In the genomic region with DNA sequence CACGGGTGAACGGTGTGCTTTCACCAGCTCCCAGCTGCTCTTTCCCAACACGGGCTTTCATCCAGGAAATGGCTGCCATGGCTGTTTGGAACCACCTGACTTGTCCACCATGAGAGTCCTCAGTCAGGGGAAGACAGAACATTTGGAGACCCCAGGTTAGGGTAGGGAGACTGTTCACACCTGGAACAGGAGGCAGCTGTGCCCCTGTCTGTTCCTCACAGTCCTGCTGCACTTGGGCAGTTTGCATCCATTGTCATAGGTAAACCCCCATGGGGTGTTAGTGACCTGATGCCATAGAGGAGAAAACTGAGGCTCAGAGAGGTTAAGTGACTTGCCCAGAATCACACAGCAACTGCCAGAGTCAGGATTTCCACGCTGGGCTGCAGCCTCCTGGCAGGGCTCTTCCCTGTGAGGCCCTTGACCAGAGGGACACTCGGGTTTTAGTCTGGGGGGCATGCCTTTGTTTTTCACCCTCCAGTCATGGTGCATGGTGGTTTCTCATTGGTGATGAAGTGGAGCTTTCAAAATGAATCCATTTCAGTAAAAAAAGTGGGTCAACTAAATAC, we compare ENCODE assay signal across 17 cellular contexts.
"Had no signal": no experiment of that assay in that cellular context is flagged by ENCODE, and none has a peak within 500 bp of the region (broad histone marks: within the 10 kb centered on the region; RNA-seq: fewer than 3 reads in every experiment).

No MANE protein-coding gene starts in this region.

- FAIRE-seq: frontal cortex, keratinocyte, urothelium cell line had no signal

- H3K27ac ChIP-seq: psoas muscle, skin epidermis, spleen, thoracic aorta, tibial nerve, upper lobe of left lung had no signal

- H3K36me3 ChIP-seq: spleen, thoracic aorta, upper lobe of left lung had no signal

- H3K27me3 ChIP-seq: spleen, tibial nerve, upper lobe of left lung had no signal

- ATAC-seq: effector memory CD8-positive, alpha-beta T cell; mucosa of descending colon; psoas muscle; right cardiac atrium; stimulated activated memory B cell treated with anti-CD40 and anti-IgM and Interleukin-4, amounts not matched to agents 10 μg/mL and 1 μg/mL and 100 μg/mL, for 72 hours had no signal

- H3K4me1 ChIP-seq: psoas muscle, spleen, tibial nerve, upper lobe of left lung had no signal

- DNase-seq: cortex of kidney; effector memory CD8-positive, alpha-beta T cell; mucosa of descending colon; naive B cell; psoas muscle; right cardiac atrium; spleen; stimulated activated CD4-positive, alpha-beta T cell treated with anti-CD3 and anti-CD28 coated beads, Interleukin-4, amount 100 ng/mL, for 4 hours; upper lobe of left lung had no signal

- H3K4me3 ChIP-seq: lung, mucosa of descending colon, psoas muscle, skin epidermis, spleen, thoracic aorta, tibial nerve, upper lobe of left lung had no signal

- H3K9me3 ChIP-seq: mucosa of descending colon, psoas muscle, thoracic aorta, upper lobe of left lung had no signal
